10 cellular contexts compared by ENCODE assay signal in genomic region chr3:13013151-13013561, GRCh38.
A peak's percentile ranks its signal among the peaks of the same experiment; 100 is the strongest.
DNase-seq lines count a peak whose midpoint lies in the region; ATAC-seq and TF ChIP-seq lines count a peak whose summit lies in the region.
"Had no signal": no experiment of that assay in that cellular context is flagged by ENCODE, and none has a peak within 500 bp of the region (broad histone marks: within the 10 kb centered on the region; RNA-seq: fewer than 3 reads in every experiment).

No MANE protein-coding gene starts in this region.

- no peaks in the 10 kb centered on the region for H3K27me3 ChIP-seq in PC-9 (ENCODE audit: insufficient read depth, low read depth)
- no peaks in the 10 kb centered on the region for H3K27me3 ChIP-seq in effector memory CD4-positive, alpha-beta T cell (replicated peaks; ENCODE audit: control insufficient read depth, insufficient read depth, low read length, poor library complexity, severe bottlenecking)

- CTCF ChIA-PET in PC-9 (lab: Charles Lee): no interaction called here

- H3K79me2 ChIP-seq in PC-9 (ENCODE audit: low read depth): 0 out of 2 replicates have a peak, but pooled peaks cover 19% of the 10 kb centered on the region

- H3K9me3 Mint-ChIP-seq in activated T-cell treated with anti-CD3 and anti-CD28 coated beads, Interleukin-2, amount 50 U/mL, for 4 hours: no peaks in the 10 kb centered on the region
- H3K9me3 Mint-ChIP-seq in stimulated activated naive CD8-positive, alpha-beta T cell treated with anti-CD3 and anti-CD28 coated beads, Interleukin-15, amount 100 ng/mL, for 72 hours: no peaks in the 10 kb centered on the region
- H3K9me3 Mint-ChIP-seq: nephron had no signal

- no peaks in the 10 kb centered on the region for H3K9me2 ChIP-seq in PC-9 (ENCODE audit: insufficient read depth)

- peak overlapping the region; percentile 75 for H3K4me3 Mint-ChIP-seq in activated T-cell treated with anti-CD3 and anti-CD28 coated beads, Interleukin-2, amount 50 U/mL, for 4 hours
- peak overlapping the region; percentile 79 to 86 for H3K4me3 Mint-ChIP-seq in stimulated activated naive CD8-positive, alpha-beta T cell treated with anti-CD3 and anti-CD28 coated beads, Interleukin-15, amount 100 ng/mL, for 72 hours
- H3K4me3 Mint-ChIP-seq: nephron had no signal

- BruUV-seq in PC-9 (replicated peaks; lab: Mats Ljungman, UMichigan): no TSS peak

- H3K4me1 ChIP-seq in PC-9 (replicated peaks; ENCODE audit: insufficient read depth): peaks cover 57% of the 10 kb centered on the region
- peaks cover 84% of the 10 kb centered on the region for H3K4me1 ChIP-seq in effector memory CD4-positive, alpha-beta T cell (ENCODE audit: control insufficient read depth, insufficient read depth, low read length, poor library complexity, severe bottlenecking)

- H3K4me2 ChIP-seq in PC-9: no peak overlapping the region

- peaks cover 82% of the 10 kb centered on the region for H3K4me1 Mint-ChIP-seq in activated T-cell treated with anti-CD3 and anti-CD28 coated beads, Interleukin-2, amount 50 U/mL, for 4 hours (ENCODE audit: low read depth)
- H3K4me1 Mint-ChIP-seq in stimulated activated naive CD8-positive, alpha-beta T cell treated with anti-CD3 and anti-CD28 coated beads, Interleukin-15, amount 100 ng/mL, for 72 hours: peaks cover 94% of the 10 kb centered on the region

- ATAC-seq in activated T-cell treated with anti-CD3 and anti-CD28 coated beads, Interleukin-2, amount 50 U/mL, for 4 hours: no peak
- ATAC-seq in stimulated activated naive CD8-positive, alpha-beta T cell treated with anti-CD3 and anti-CD28 coated beads, Interleukin-15, amount 100 ng/mL, for 72 hours: no peak
- no peak for ATAC-seq in left lobe of liver

- no peak for DNase-seq in activated T-cell treated with anti-CD3 and anti-CD28 coated beads, Interleukin-2, amount 50 U/mL, for 4 hours
- DNase-seq in activated T-cell treated with anti-CD3 and anti-CD28 coated beads, Interleukin-2, amount 50 U/mL, for 1 hour: no peak
- DNase-seq in PC-9 (no peak), NCI-H146 treated with DMSO at 0.1 percent for 48 hours (lab: John Stamatoyannopoulos, UW; ENCODE audit: unreplicated experiment) (no peak), left lobe of liver (ENCODE audit: low spot score) (no peak)
- DNase-seq in effector memory CD4-positive, alpha-beta T cell: no peak
- DNase-seq in stimulated activated naive CD8-positive, alpha-beta T cell treated with anti-CD3 and anti-CD28 coated beads, Interleukin-15, amount 100 ng/mL, for 72 hours: no peak
- DNase-seq in stimulated activated naive CD4-positive, alpha-beta T cell (lab: John Stamatoyannopoulos, UW): no peak
- DNase-seq: T-helper 9 cell had no signal

- H4K20me1 ChIP-seq in PC-9 (ENCODE audit: insufficient read depth): no peaks in the 10 kb centered on the region

- H3K27ac Mint-ChIP-seq in stimulated activated naive CD8-positive, alpha-beta T cell treated with anti-CD3 and anti-CD28 coated beads, Interleukin-15, amount 100 ng/mL, for 72 hours: peak overlapping the region in 1 of 2 donors; percentile 87
- H3K27ac Mint-ChIP-seq: nephron had no signal

- POLR2A ChIA-PET in PC-9 (lab: Charles Lee; ENCODE audit: unreplicated experiment): no interaction called here

- H3K36me3 Mint-ChIP-seq in activated T-cell treated with anti-CD3 and anti-CD28 coated beads, Interleukin-2, amount 50 U/mL, for 4 hours (ENCODE audit: insufficient read depth): peaks cover 8% of the 10 kb centered on the region

- no peaks in the 10 kb centered on the region for H3K27me3 Mint-ChIP-seq in activated T-cell treated with anti-CD3 and anti-CD28 coated beads, Interleukin-2, amount 50 U/mL, for 4 hours (ENCODE audit: low read depth)
- H3K27me3 Mint-ChIP-seq in stimulated activated naive CD8-positive, alpha-beta T cell treated with anti-CD3 and anti-CD28 coated beads, Interleukin-15, amount 100 ng/mL, for 72 hours: no peaks in the 10 kb centered on the region

- no peak overlapping the region for H3K4me3 ChIP-seq in PC-9
- no peak overlapping the region for H3K4me3 ChIP-seq in effector memory CD4-positive, alpha-beta T cell (ENCODE audit: insufficient read depth, low read depth, low read length, poor library complexity, severe bottlenecking)

- H3F3A ChIP-seq in PC-9 (ENCODE audit: insufficient read depth, low read depth): peaks cover 34% of the 10 kb centered on the region

- no peaks in the 10 kb centered on the region for H3K9me3 ChIP-seq in PC-9 (ENCODE audit: insufficient read depth, low read depth)
- no peaks in the 10 kb centered on the region for H3K9me3 ChIP-seq in effector memory CD4-positive, alpha-beta T cell (ENCODE audit: control insufficient read depth, low read length)

- intact Hi-C loops in PC-9 (cut with micrococcal nuclease; ENCODE audit: unreplicated experiment): no loop called here

- no peak overlapping the region for H2AFZ ChIP-seq in PC-9

- H3K36me3 ChIP-seq in PC-9 (ENCODE audit: low read depth): no peaks in the 10 kb centered on the region
- H3K36me3 ChIP-seq in effector memory CD4-positive, alpha-beta T cell (ENCODE audit: control insufficient read depth, insufficient read depth, low read length): no peaks in the 10 kb centered on the region

- no peak for TF ChIP-seq CTCF in PC-9 (conservative IDR thresholded peaks at IDR 0.05)

- H3K27ac ChIP-seq in PC-9: 0 out of 2 replicates have a peak overlapping the region, but pooled peaks have one; percentile 75
- H3K27ac ChIP-seq in effector memory CD4-positive, alpha-beta T cell (ENCODE audit: insufficient read depth, low read length, poor library complexity, severe bottlenecking): peak overlapping the region; percentile 95
